In genomic region chr7:2710901-2711551, GRCh38 we compare ENCODE assay signal across 8 cellular contexts. TPM values are rescaled to one million over a fixed set of nuclear protein-coding genes. Genes with fewer than 3 reads are reported as not detected.
DNase-seq lines count a peak whose midpoint lies in the region; ATAC-seq lines count a peak whose summit lies in the region.

No MANE protein-coding gene starts in this region.

- peak; percentile 41 for ATAC-seq in HG03378 (IDR thresholded peaks at IDR 0.05; ENCODE audit: unreplicated experiment)
- ATAC-seq in stimulated activated naive CD8-positive, alpha-beta T cell treated with anti-CD3 and anti-CD28 coated beads, Interleukin-15, amount 100 ng/mL, for 72 hours: peak; percentile 70

- H3K27me3 Mint-ChIP-seq in activated naive CD4-positive, alpha-beta T cell treated with anti-CD3 and anti-CD28 coated beads for 36 hours (ENCODE audit: low read depth): peaks cover 5% of the 10 kb centered on the region
- H3K27me3 Mint-ChIP-seq in activated CD4-positive, alpha-beta memory T cell treated with anti-CD3 and anti-CD28 coated beads for 36 hours: peaks cover 2% of the 10 kb centered on the region
- H3K27me3 Mint-ChIP-seq in stimulated activated naive CD8-positive, alpha-beta T cell treated with anti-CD3 and anti-CD28 coated beads, Interleukin-15, amount 100 ng/mL, for 72 hours: peaks cover 99% of the 10 kb centered on the region

- peak; percentile 63 for DNase-seq in activated naive CD4-positive, alpha-beta T cell treated with anti-CD3 and anti-CD28 coated beads for 36 hours
- DNase-seq in activated naive CD4-positive, alpha-beta T cell treated with anti-CD3 and anti-CD28 coated beads, Interleukin-2, amount 50 U/mL, for 16 hours: no peak
- peak; percentile 71 for DNase-seq in activated CD4-positive, alpha-beta memory T cell treated with anti-CD3 and anti-CD28 coated beads for 36 hours
- peak in 1 of 2 donors; percentile 57 for DNase-seq in stimulated activated naive CD8-positive, alpha-beta T cell treated with anti-CD3 and anti-CD28 coated beads, Interleukin-15, amount 100 ng/mL, for 72 hours
- no peak for DNase-seq in NCI-H146 (lab: John Stamatoyannopoulos, UW)
- no peak for DNase-seq in NCI-H2227 (lab: John Stamatoyannopoulos, UW; ENCODE audit: unreplicated experiment)
- DNase-seq in NCI-H510A treated with DMSO at 0.1 percent for 48 hours (lab: John Stamatoyannopoulos, UW): no peak

- intact Hi-C loops in activated naive CD4-positive, alpha-beta T cell treated with anti-CD3 and anti-CD28 coated beads for 36 hours (cut with micrococcal nuclease): no loop called here
- intact Hi-C loops in activated CD4-positive, alpha-beta memory T cell treated with anti-CD3 and anti-CD28 coated beads for 36 hours (cut with micrococcal nuclease): loop anchor here (1.0 kb wide), 2 partner anchors 9 to 40 kb away; no protein-coding TSS in a partner anchor

- H3K36me3 Mint-ChIP-seq in activated naive CD4-positive, alpha-beta T cell treated with anti-CD3 and anti-CD28 coated beads for 36 hours (ENCODE audit: low read depth): no peaks in the 10 kb centered on the region
- no peaks in the 10 kb centered on the region for H3K36me3 Mint-ChIP-seq in activated CD4-positive, alpha-beta memory T cell treated with anti-CD3 and anti-CD28 coated beads for 36 hours

- H3K4me1 Mint-ChIP-seq in activated naive CD4-positive, alpha-beta T cell treated with anti-CD3 and anti-CD28 coated beads for 36 hours (ENCODE audit: low read depth): peaks cover 39% of the 10 kb centered on the region
- peaks cover 34% of the 10 kb centered on the region for H3K4me1 Mint-ChIP-seq in activated CD4-positive, alpha-beta memory T cell treated with anti-CD3 and anti-CD28 coated beads for 36 hours (ENCODE audit: low read depth)
- H3K4me1 Mint-ChIP-seq in stimulated activated naive CD8-positive, alpha-beta T cell treated with anti-CD3 and anti-CD28 coated beads, Interleukin-15, amount 100 ng/mL, for 72 hours: peaks cover 65% of the 10 kb centered on the region

- no peak overlapping the region for H3K4me3 Mint-ChIP-seq in activated naive CD4-positive, alpha-beta T cell treated with anti-CD3 and anti-CD28 coated beads for 36 hours
- peak overlapping the region; percentile 75 for H3K4me3 Mint-ChIP-seq in activated CD4-positive, alpha-beta memory T cell treated with anti-CD3 and anti-CD28 coated beads for 36 hours
- peak overlapping the region; percentile 58 to 85 for H3K4me3 Mint-ChIP-seq in stimulated activated naive CD8-positive, alpha-beta T cell treated with anti-CD3 and anti-CD28 coated beads, Interleukin-15, amount 100 ng/mL, for 72 hours

- CTCF ChIA-PET in activated naive CD4-positive, alpha-beta T cell treated with anti-CD3 and anti-CD28 coated beads for 36 hours (lab: Charles Lee): interaction anchor here (0.6 to 4.3 kb wide), 19 partner anchors 8 to 363 kb away, joined by 3 to 54 read pairs (median 4); no protein-coding TSS in a partner anchor
- CTCF ChIA-PET in activated CD4-positive, alpha-beta memory T cell treated with anti-CD3 and anti-CD28 coated beads for 36 hours (lab: Charles Lee): interaction anchor here (0.9 to 3.5 kb wide), 26 partner anchors 7 to 260 kb away, joined by 3 to 115 read pairs (median 7); partner anchors contain the start of genes IQCE and TTYH3

- POLR2A ChIA-PET in activated CD4-positive, alpha-beta memory T cell treated with anti-CD3 and anti-CD28 coated beads for 36 hours (lab: Charles Lee): interaction anchor here (0.9 to 2.3 kb wide), 6 partner anchors 8 to 151 kb away, joined by 3 to 13 read pairs (median 6); partner anchors contain the start of gene TTYH3

- H3K27ac Mint-ChIP-seq in activated naive CD4-positive, alpha-beta T cell treated with anti-CD3 and anti-CD28 coated beads for 36 hours: no peak overlapping the region
- peak overlapping the region; percentile 90 for H3K27ac Mint-ChIP-seq in activated CD4-positive, alpha-beta memory T cell treated with anti-CD3 and anti-CD28 coated beads for 36 hours
- H3K27ac Mint-ChIP-seq in stimulated activated naive CD8-positive, alpha-beta T cell treated with anti-CD3 and anti-CD28 coated beads, Interleukin-15, amount 100 ng/mL, for 72 hours: peak overlapping the region in 1 of 2 donors; percentile 94

- H3K9me3 Mint-ChIP-seq in activated naive CD4-positive, alpha-beta T cell treated with anti-CD3 and anti-CD28 coated beads for 36 hours: no peaks in the 10 kb centered on the region
- H3K9me3 Mint-ChIP-seq in activated CD4-positive, alpha-beta memory T cell treated with anti-CD3 and anti-CD28 coated beads for 36 hours: no peaks in the 10 kb centered on the region
- H3K9me3 Mint-ChIP-seq in stimulated activated naive CD8-positive, alpha-beta T cell treated with anti-CD3 and anti-CD28 coated beads, Interleukin-15, amount 100 ng/mL, for 72 hours: no peaks in the 10 kb centered on the region

RNA-seq across cellular contexts. Expression of gene AMZ1, which starts 23.0 kb away (rescaled TPM):
- total RNA-seq in activated naive CD4-positive, alpha-beta T cell treated with anti-CD3 and anti-CD28 coated beads for 36 hours: under 1 TPM; 0.36 to 0.47 TPM
- total RNA-seq in activated CD4-positive, alpha-beta memory T cell treated with anti-CD3 and anti-CD28 coated beads for 36 hours: under 1 TPM; 0.83 to 0.94 TPM

Comparison
In these comparisons a context has a peak if more than half of its experiments do, and no peak if none do; other contexts are left out.
1. DNase-seq: peak in activated naive CD4-positive, alpha-beta T cell treated with anti-CD3 and anti-CD28 coated beads for 36 hours (single experiment) and activated CD4-positive, alpha-beta memory T cell treated with anti-CD3 and anti-CD28 coated beads for 36 hours (single experiment); none in activated naive CD4-positive, alpha-beta T cell treated with anti-CD3 and anti-CD28 coated beads, Interleukin-2, amount 50 U/mL, for 16 hours (single experiment), NCI-H146 (single experiment), NCI-H2227 (single experiment) and NCI-H510A treated with DMSO at 0.1 percent for 48 hours (single experiment).